ENCODE assay signal across 1 cellular context in genomic region chr5:150431574-150431973, GRCh38.
TF ChIP-seq lines count a peak whose summit lies in the region.

No MANE protein-coding gene starts in this region.

TF ChIP-seq in HEK293, 187 proteins besides CTCF, POLR2A, EP300 and RAD21 (continued from another document):
- no peak for TF ChIP-seq ZNF704 (tag by site-specific recombination; IDR thresholded peaks at IDR 0.05)
- TF ChIP-seq ZNF248 (tag by site-specific recombination; IDR thresholded peaks at IDR 0.05): no peak
- TF ChIP-seq ZNF549 (tag by site-specific recombination; IDR thresholded peaks at IDR 0.05): no peak
- TF ChIP-seq KLF7 (tag by site-specific recombination; IDR thresholded peaks at IDR 0.05; ENCODE audit: borderline replicate concordance): no peak
